In genomic region chr15:52678036-52678467, GRCh38 we compare ENCODE assay signal across 1 cellular context.
TF ChIP-seq lines count a peak whose summit lies in the region.

No MANE protein-coding gene starts in this region.

TF ChIP-seq in HEK293, 187 proteins besides CTCF, POLR2A, EP300 and RAD21 (continued from another document):
- TF ChIP-seq SCRT2 (tag by site-specific recombination; IDR thresholded peaks at IDR 0.05) = peak; percentile 78
TF ChIP-seq in HEK293: peak in this region for 5.
